Comparison of ENCODE assay signal across 8 cellular contexts in genomic region chr18:50307738-50308470, GRCh38. TPM values are rescaled to one million over a fixed set of nuclear protein-coding genes. Genes with fewer than 3 reads are reported as not detected.
DNase-seq lines count a peak whose midpoint lies in the region; ATAC-seq and TF ChIP-seq lines count a peak whose summit lies in the region.

No MANE protein-coding gene starts in this region.

- H3K27me3 ChIP-seq in ascending aorta, result no peaks in the 10 kb centered on the region
- no peaks in the 10 kb centered on the region for H3K27me3 ChIP-seq in rectal smooth muscle tissue (ENCODE audit: control insufficient read depth, insufficient read depth, low read length)
- no peaks in the 10 kb centered on the region for H3K27me3 ChIP-seq in vagina

- no peak for TF ChIP-seq CTCF in GM13977 (IDR thresholded peaks at IDR 0.05; ENCODE audit: extremely low read depth, insufficient read depth, missing control alignments)
- TF ChIP-seq CTCF in ascending aorta (IDR thresholded peaks at IDR 0.05), result no peak
- TF ChIP-seq CTCF in vagina (IDR thresholded peaks at IDR 0.05), result no peak

- no peak overlapping the region for H3K9ac ChIP-seq in rectal smooth muscle tissue (ENCODE audit: low read length)

- H3K9me3 ChIP-seq in T-helper 17 cell (ENCODE audit: control insufficient read depth, low read length, poor library complexity, severe bottlenecking) (no peaks in the 10 kb centered on the region), ascending aorta (no peaks in the 10 kb centered on the region), vagina (no peaks in the 10 kb centered on the region)

- intact Hi-C loops in ascending aorta (cut with DNase I) (loop anchor here (5.0 kb wide), 1 partner anchor 41 kb away; the partner anchor contains the start of gene CFAP53), vagina (cut with DNase I) (no loop called here)

- peak overlapping the region; percentile 48 to 61 for H3K4me3 ChIP-seq in ascending aorta
- peak overlapping the region; percentile 66 for H3K4me3 ChIP-seq in rectal smooth muscle tissue (ENCODE audit: low read length)
- H3K4me3 ChIP-seq in vagina, result peak overlapping the region; percentile 43 to 44

- ATAC-seq in HG02943 (IDR thresholded peaks at IDR 0.05; ENCODE audit: low read depth, unreplicated experiment), result peak; percentile 85
- peak; percentile 99 for ATAC-seq in T-helper 17 cell

- H3K27ac ChIP-seq in ascending aorta, result no peak overlapping the region
- H3K27ac ChIP-seq in rectal smooth muscle tissue (ENCODE audit: low read depth, low read length), result no peak overlapping the region
- no peak overlapping the region for H3K27ac ChIP-seq in vagina

- H3K4me1 Mint-ChIP-seq in T-helper 17 cell, result peaks cover 6% of the 10 kb centered on the region

- in situ Hi-C loops in GM13977 (cut with MboI; ENCODE audit: low pct_unique_long_range_greater_than_20kb, low sequenced_read_pairs, unreplicated experiment), result no loop called here

- H3K27me3 Mint-ChIP-seq in T-helper 17 cell, result peaks cover 31% of the 10 kb centered on the region

- DNase-seq in GM13977 (ENCODE audit: low spot score) (peak; percentile 92), NCI-H1694 treated with DMSO at 0.1 percent for 48 hours (lab: John Stamatoyannopoulos, UW) (peak; percentile 51), T-helper 17 cell (peak; percentile 74 to 80 (median 78)), ascending aorta (ENCODE audit: low spot score in 2 of 2) (peak; percentile 75 to 94), hepatic stellate cell (ENCODE audit: low spot score) (peak; percentile 93), vagina (ENCODE audit: extremely low spot score in 2 of 2) (no peak)

- H3K36me3 Mint-ChIP-seq in T-helper 17 cell (ENCODE audit: low read depth), result no peaks in the 10 kb centered on the region

- peak overlapping the region; percentile 61 for H3K27ac Mint-ChIP-seq in T-helper 17 cell

- no peaks in the 10 kb centered on the region for H3K36me3 ChIP-seq in ascending aorta
- H3K36me3 ChIP-seq in rectal smooth muscle tissue (ENCODE audit: control insufficient read depth, insufficient read depth, low read length), result no peaks in the 10 kb centered on the region
- H3K36me3 ChIP-seq in vagina, result no peaks in the 10 kb centered on the region

- H3K4me1 ChIP-seq in ascending aorta (peaks cover 0 to 4% of the 10 kb centered on the region in 2 donors), rectal smooth muscle tissue (ENCODE audit: control insufficient read depth, insufficient read depth, low read length) (no peaks in the 10 kb centered on the region), vagina (peaks cover 14% of the 10 kb centered on the region)

- peak overlapping the region; percentile 92 for H3K4me3 Mint-ChIP-seq in T-helper 17 cell

- no peak for TF ChIP-seq POLR2A in vagina (IDR thresholded peaks at IDR 0.05)

RNA-seq across cellular contexts. Expression of gene CXXC1, which starts 20.4 kb away (rescaled TPM):
- 100 to 1,000 TPM; 118 to 129 TPM for total RNA-seq in T-helper 17 cell
- 171 TPM for total RNA-seq in ascending aorta
- 78.6 TPM for total RNA-seq in vagina

RNA-seq across cellular contexts. Expression of gene MBD1, which starts 26.6 kb away (rescaled TPM):
- 10 to 100 TPM; 88.9 to 89.1 TPM for total RNA-seq in T-helper 17 cell
- total RNA-seq in ascending aorta, result 53.4 TPM
- 85.7 TPM for total RNA-seq in vagina

RNA-seq across cellular contexts. Expression of gene CFAP53, which starts 41.6 kb away (rescaled TPM):
- total RNA-seq in T-helper 17 cell, result under 1 TPM; 0.42 to 0.70 TPM
- total RNA-seq in ascending aorta, result not detected
- total RNA-seq in vagina, result not detected

Comparison
In these comparisons a context has a peak if more than half of its experiments do, and no peak if none do; other contexts are left out.
1. DNase-seq: peak in GM13977 (single experiment), NCI-H1694 treated with DMSO at 0.1 percent for 48 hours (single experiment), T-helper 17 cell (3 of 3), ascending aorta (2 of 2) and hepatic stellate cell (single experiment); none in vagina (0 of 2).
2. Peak in every context shown above with its lines, with median percentiles within 50 percentile points of each other: H3K4me3 ChIP-seq.